ENCODE assay signal across 22 cellular contexts in genomic region chr9:115305543-115305942, GRCh38.
DNase-seq lines count a peak whose midpoint lies in the region; TF ChIP-seq lines count a peak whose summit lies in the region.
"Had no signal": no experiment of that assay in that cellular context is flagged by ENCODE, and none has a peak within 500 bp of the region (broad histone marks: within the 10 kb centered on the region; RNA-seq: fewer than 3 reads in every experiment).

No MANE protein-coding gene starts in this region.

- no peaks in the 10 kb centered on the region for H3K36me3 ChIP-seq in BLaER1 treated with 17β-estradiol and CSF1 and Interleukin-3, amounts not matched to agents 10 nM and 100 nM
- no peaks in the 10 kb centered on the region for H3K36me3 ChIP-seq in osteoblast (ENCODE audit: insufficient read depth, low read length)
- H3K36me3 ChIP-seq: BE2C, HAP-1 had no signal

- no peaks in the 10 kb centered on the region for H3K27me3 ChIP-seq in BLaER1 treated with 17β-estradiol and CSF1 and Interleukin-3, amounts not matched to agents 10 nM and 100 nM
- H3K27me3 ChIP-seq in osteoblast (ENCODE audit: insufficient read depth, low read length), result no peaks in the 10 kb centered on the region
- H3K27me3 ChIP-seq: BE2C had no signal

- peaks cover 0 to 12% (median 6%) of the 10 kb centered on the region in 10 experiments; a peak in 7 of 20 replicates for H3K4me1 ChIP-seq in BLaER1 treated with 17β-estradiol and CSF1 and Interleukin-3, amounts not matched to agents 10 nM and 100 nM
- H3K4me1 ChIP-seq in osteoblast (ENCODE audit: insufficient read depth, low read length), result no peaks in the 10 kb centered on the region
- H3K4me1 ChIP-seq: BE2C, HAP-1 had no signal

- H3K79me2 ChIP-seq in osteoblast (ENCODE audit: insufficient read depth, low read length), result no peaks in the 10 kb centered on the region

- H3K27me3 Mint-ChIP-seq in activated naive CD4-positive, alpha-beta T cell treated with anti-CD3 and anti-CD28 coated beads, Interleukin-2, amount 10 ng/mL, durations not matched to agents 7 days and 5 days, result no peaks in the 10 kb centered on the region

- peak overlapping the region in 7 of 11 experiments; percentile 3 to 59 (median 34); a peak in 10 of 22 replicates for H3K4me2 ChIP-seq in BLaER1 treated with 17β-estradiol and CSF1 and Interleukin-3, amounts not matched to agents 10 nM and 100 nM
- H3K4me2 ChIP-seq in osteoblast (ENCODE audit: insufficient read depth, low read length), result no peak overlapping the region
- H3K4me2 ChIP-seq: PC-9 had no signal

- no peaks in the 10 kb centered on the region for H3K9me3 Mint-ChIP-seq in activated naive CD4-positive, alpha-beta T cell treated with anti-CD3 and anti-CD28 coated beads, Interleukin-2, amount 10 ng/mL, durations not matched to agents 7 days and 5 days
- H3K9me3 Mint-ChIP-seq: CD4-positive, alpha-beta T cell had no signal

- no peak overlapping the region for H3K9ac ChIP-seq in BLaER1 treated with 17β-estradiol and CSF1 and Interleukin-3, amounts not matched to agents 10 nM and 100 nM
- H3K9ac ChIP-seq: GM23248 had no signal

- no peak for TF ChIP-seq CTCF in osteoblast (IDR thresholded peaks at IDR 0.05; ENCODE audit: extremely low read depth, low read depth, low read length)

- H3K4me1 Mint-ChIP-seq in activated naive CD4-positive, alpha-beta T cell treated with anti-CD3 and anti-CD28 coated beads, Interleukin-2, amount 10 ng/mL, durations not matched to agents 7 days and 5 days, result no peaks in the 10 kb centered on the region

- CTCF ChIA-PET in activated naive CD4-positive, alpha-beta T cell treated with anti-CD3 and anti-CD28 coated beads, Interleukin-2, amount 10 ng/mL, durations not matched to agents 7 days and 5 days (lab: Charles Lee), result no interaction called here

- H4K20me1 ChIP-seq in BLaER1 treated with 17β-estradiol and CSF1 and Interleukin-3, amounts not matched to agents 10 nM and 100 nM, result no peaks in the 10 kb centered on the region
- H4K20me1 ChIP-seq in osteoblast (ENCODE audit: insufficient read depth, low read length), result no peaks in the 10 kb centered on the region

- no peaks in the 10 kb centered on the region for H3K36me3 Mint-ChIP-seq in activated naive CD4-positive, alpha-beta T cell treated with anti-CD3 and anti-CD28 coated beads, Interleukin-2, amount 10 ng/mL, durations not matched to agents 7 days and 5 days

- peak; percentile 84 for DNase-seq in amniotic epithelial cell (ENCODE audit: low read depth)
- DNase-seq in foreskin melanocyte, result peak; percentile 10
- DNase-seq in osteoblast (ENCODE audit: insufficient read length, low spot score, missing footprints), result no peak
- DNase-seq in activated naive CD4-positive, alpha-beta T cell treated with anti-CD3 and anti-CD28 coated beads, Interleukin-2, amount 10 ng/mL, durations not matched to agents 7 days and 5 days, result no peak
- DNase-seq in DMS53 treated with DMSO at 0.1 percent for 48 hours (lab: John Stamatoyannopoulos, UW; ENCODE audit: unreplicated experiment), result no peak
- no peak for DNase-seq in activated naive CD4-positive, alpha-beta T cell treated with Interleukin-2 at 50 U/mL for 16 hours
- DNase-seq: BE2C; CD4-positive, alpha-beta T cell; COR-L47; DMS79 treated with DMSO at 0.1 percent for 48 hours; GM23248; KG1; NCI-H1105; NCI-H146; NCI-H2029; NCI-H2227 treated with DMSO at 0.1 percent for 48 hours; NCI-H510A; PC-9; RPMI8226; SHP77 treated with DMSO at 0.1 percent for 48 hours had no signal

- no peak overlapping the region for H3K27ac Mint-ChIP-seq in activated naive CD4-positive, alpha-beta T cell treated with anti-CD3 and anti-CD28 coated beads, Interleukin-2, amount 10 ng/mL, durations not matched to agents 7 days and 5 days
- H3K27ac Mint-ChIP-seq: CD4-positive, alpha-beta T cell had no signal

- H3K9me3 ChIP-seq in BLaER1 treated with 17β-estradiol and CSF1 and Interleukin-3, amounts not matched to agents 10 nM and 100 nM (replicated peaks in 1 of 11), result no peaks in the 10 kb centered on the region
- no peaks in the 10 kb centered on the region for H3K9me3 ChIP-seq in osteoblast (ENCODE audit: low read depth, low read length)
- H3K9me3 ChIP-seq: BE2C, HAP-1 had no signal

- no peak overlapping the region for H3K27ac ChIP-seq in BLaER1 treated with 17β-estradiol and CSF1 and Interleukin-3, amounts not matched to agents 10 nM and 100 nM
- no peak overlapping the region for H3K27ac ChIP-seq in osteoblast (ENCODE audit: low read depth, low read length)
- H3K27ac ChIP-seq: GM23248, PC-9 had no signal

- H3K4me3 ChIP-seq in BLaER1 treated with 17β-estradiol and CSF1 and Interleukin-3, amounts not matched to agents 10 nM and 100 nM, result no peak overlapping the region
- H3K4me3 ChIP-seq in osteoblast (ENCODE audit: insufficient read depth, low read length), result no peak overlapping the region
- H3K4me3 ChIP-seq: GM23248, HAP-1, PC-9 had no signal

- no peak overlapping the region for H3K4me3 Mint-ChIP-seq in activated naive CD4-positive, alpha-beta T cell treated with anti-CD3 and anti-CD28 coated beads, Interleukin-2, amount 10 ng/mL, durations not matched to agents 7 days and 5 days
- H3K4me3 Mint-ChIP-seq: CD4-positive, alpha-beta T cell had no signal

- peak overlapping the region; percentile 76 for H2AFZ ChIP-seq in osteoblast (ENCODE audit: low read length)
- H2AFZ ChIP-seq: GM23248, PC-9 had no signal

Comparison
In these comparisons a context has a peak if more than half of its experiments do, and no peak if none do; other contexts are left out.
1. DNase-seq: peak in amniotic epithelial cell (single experiment) and foreskin melanocyte (single experiment); none in osteoblast (single experiment), activated naive CD4-positive, alpha-beta T cell treated with anti-CD3 and anti-CD28 coated beads, Interleukin-2, amount 10 ng/mL, durations not matched to agents 7 days and 5 days (single experiment), DMS53 treated with DMSO at 0.1 percent for 48 hours (single experiment) and activated naive CD4-positive, alpha-beta T cell treated with Interleukin-2 at 50 U/mL for 16 hours (single experiment).